ENCODE assay signal across 9 cellular contexts in genomic region chr12:47742253-47742825, GRCh38. TPM values are rescaled to one million over a fixed set of nuclear protein-coding genes. Genes with fewer than 3 reads are reported as not detected.
A peak's percentile ranks its signal among the peaks of the same experiment; 100 is the strongest.
DNase-seq lines count a peak whose midpoint lies in the region; ATAC-seq and TF ChIP-seq lines count a peak whose summit lies in the region.
"Had no signal": no experiment of that assay in that cellular context is flagged by ENCODE, and none has a peak within 500 bp of the region (broad histone marks: within the 10 kb centered on the region; RNA-seq: fewer than 3 reads in every experiment).

No MANE protein-coding gene starts in this region.

- no peak overlapping the region for H3K4me3 ChIP-seq in DND-41 (ENCODE audit: low read depth in 1 of 2, low read length in 2 of 2)
- H3K4me3 ChIP-seq in coronary artery: no peak overlapping the region
- H3K4me3 ChIP-seq in thoracic aorta: no peak overlapping the region

- ATAC-seq in DND-41 (ENCODE audit: insufficient read depth, low read depth) (peak; percentile 41), thoracic aorta (ENCODE audit: insufficient number of reproducible peaks, low FRiP score, low read depth) (no peak), GM21526 (IDR thresholded peaks at IDR 0.05; ENCODE audit: low FRiP score, unreplicated experiment) (no peak)
- ATAC-seq in naive thymus-derived CD8-positive, alpha-beta T cell: peak in 1 of 2 donors; percentile 26

- TF ChIP-seq CTCF in DND-41 (IDR thresholded peaks at IDR 0.05; ENCODE audit: borderline replicate concordance, extremely low read depth, low read length, poor library complexity, severe bottlenecking) (peak; percentile 99), coronary artery (IDR thresholded peaks at IDR 0.05) (peak; percentile 86), thoracic aorta (IDR thresholded peaks at IDR 0.05) (peak; percentile 97)

- no peak overlapping the region for H3K9ac ChIP-seq in DND-41 (ENCODE audit: low read depth, low read length)

- H3K36me3 ChIP-seq in DND-41 (ENCODE audit: insufficient read depth, low read length) (no peaks in the 10 kb centered on the region), thoracic aorta (peaks cover 8% of the 10 kb centered on the region)

- peaks cover 19% of the 10 kb centered on the region; the same call in 1 of the 2 replicates for H4K20me1 ChIP-seq in DND-41 (ENCODE audit: insufficient read depth, low read length)

- DNase-seq in DND-41 (peak; percentile 69), Kasumi-1 (lab: John Stamatoyannopoulos, UW) (peak; percentile 6 to 27), coronary artery (ENCODE audit: low spot score) (no peak), thoracic aorta (ENCODE audit: low spot score) (no peak), mesenteric fat pad (ENCODE audit: low spot score) (no peak)
- peak; percentile 93 for DNase-seq in activated CD4-positive, alpha-beta T cell treated with anti-CD3 and anti-CD28 coated beads, Interleukin-2, amount 10 ng/mL, durations not matched to agents 24 days and 14 days
- peak; percentile 40 to 79 (median 62) for DNase-seq in naive thymus-derived CD8-positive, alpha-beta T cell

- H3K27me3 ChIP-seq in DND-41 (ENCODE audit: insufficient read depth, low read length, poor library complexity) (peaks cover 7% of the 10 kb centered on the region), thoracic aorta (replicated peaks; ENCODE audit: insufficient read depth) (no peaks in the 10 kb centered on the region)

- no peaks in the 10 kb centered on the region for H3K9me3 Mint-ChIP-seq in activated CD4-positive, alpha-beta T cell treated with anti-CD3 and anti-CD28 coated beads, Interleukin-2, amount 10 ng/mL, durations not matched to agents 24 days and 14 days
- peaks cover 0 to 2% (median 0%) of the 10 kb centered on the region in 9 donors for H3K9me3 Mint-ChIP-seq in naive thymus-derived CD8-positive, alpha-beta T cell

- no peak overlapping the region for H3K4me3 Mint-ChIP-seq in activated CD4-positive, alpha-beta T cell treated with anti-CD3 and anti-CD28 coated beads, Interleukin-2, amount 10 ng/mL, durations not matched to agents 24 days and 14 days
- H3K4me3 Mint-ChIP-seq in naive thymus-derived CD8-positive, alpha-beta T cell: peak overlapping the region in 2 of 10 donors; percentile 33 to 45

- intact Hi-C loops in activated CD4-positive, alpha-beta T cell treated with anti-CD3 and anti-CD28 coated beads, Interleukin-2, amount 10 ng/mL, durations not matched to agents 24 days and 14 days (cut with micrococcal nuclease): loop anchor here (1.0 to 2.0 kb wide), 5 partner anchors 16 to 96 kb away; partner anchors contain the start of gene RAPGEF3

- H3K36me3 Mint-ChIP-seq in activated CD4-positive, alpha-beta T cell treated with anti-CD3 and anti-CD28 coated beads, Interleukin-2, amount 10 ng/mL, durations not matched to agents 24 days and 14 days (ENCODE audit: low read depth): no peaks in the 10 kb centered on the region
- no peaks in the 10 kb centered on the region for H3K36me3 Mint-ChIP-seq in naive thymus-derived CD8-positive, alpha-beta T cell

- no peak overlapping the region for H3K4me2 ChIP-seq in DND-41 (ENCODE audit: insufficient read depth, low read length)

- no peak overlapping the region for H2AFZ ChIP-seq in DND-41 (ENCODE audit: low read depth, low read length)

- H3K27me3 Mint-ChIP-seq in activated CD4-positive, alpha-beta T cell treated with anti-CD3 and anti-CD28 coated beads, Interleukin-2, amount 10 ng/mL, durations not matched to agents 24 days and 14 days: peaks cover 5% of the 10 kb centered on the region
- H3K27me3 Mint-ChIP-seq in naive thymus-derived CD8-positive, alpha-beta T cell: no peaks in the 10 kb centered on the region

- no peak overlapping the region for H3K27ac Mint-ChIP-seq in activated CD4-positive, alpha-beta T cell treated with anti-CD3 and anti-CD28 coated beads, Interleukin-2, amount 10 ng/mL, durations not matched to agents 24 days and 14 days
- peak overlapping the region in 1 of 10 donors; percentile 36 for H3K27ac Mint-ChIP-seq in naive thymus-derived CD8-positive, alpha-beta T cell

- H3K4me1 Mint-ChIP-seq in activated CD4-positive, alpha-beta T cell treated with anti-CD3 and anti-CD28 coated beads, Interleukin-2, amount 10 ng/mL, durations not matched to agents 24 days and 14 days: peaks cover 10% of the 10 kb centered on the region
- H3K4me1 Mint-ChIP-seq in naive thymus-derived CD8-positive, alpha-beta T cell: peaks cover 26 to 73% (median 51%) of the 10 kb centered on the region in 4 donors

- H3K9me3 ChIP-seq in DND-41 (ENCODE audit: insufficient read depth, low read length, severe bottlenecking) (no peaks in the 10 kb centered on the region), thoracic aorta (no peaks in the 10 kb centered on the region)

- no peak overlapping the region for H3K27ac ChIP-seq in DND-41 (ENCODE audit: low read length)
- no peak overlapping the region for H3K27ac ChIP-seq in coronary artery
- no peak overlapping the region for H3K27ac ChIP-seq in thoracic aorta

- peaks cover 19% of the 10 kb centered on the region for H3K4me1 ChIP-seq in DND-41 (ENCODE audit: insufficient read depth, low read length)
- H3K4me1 ChIP-seq in thoracic aorta (ENCODE audit: control insufficient read depth in 1 of 2, low read depth in 2 of 2): peaks cover 16 to 29% of the 10 kb centered on the region in 2 donors

- H3K79me2 ChIP-seq in DND-41 (ENCODE audit: insufficient read depth, low read length): no peaks in the 10 kb centered on the region

- POLR2A ChIA-PET in naive thymus-derived CD8-positive, alpha-beta T cell (lab: Charles Lee): interaction anchor here (0.6 to 4.3 kb wide), 12 partner anchors 9 to 98 kb away, joined by 3 to 22 read pairs (median 6); partner anchors contain the start of genes RAPGEF3, RPAP3 and SLC48A1

RNA-seq across cellular contexts. Expression of gene RAPGEF3, which starts 16.3 kb away (rescaled TPM):
- total RNA-seq in activated CD4-positive, alpha-beta T cell treated with anti-CD3 and anti-CD28 coated beads, Interleukin-2, amount 10 ng/mL, durations not matched to agents 24 days and 14 days: 3.6 and 4.5 TPM in 2 replicates
- under 1 TPM; 0.63 to 0.65 TPM for total RNA-seq in naive thymus-derived CD8-positive, alpha-beta T cell
- polyA plus RNA-seq in naive thymus-derived CD8-positive, alpha-beta T cell: under 1 TPM; 0.08 to 0.27 (median 0.12) TPM
- 10 to 100 TPM; 40.9 to 77.4 TPM for total RNA-seq in thoracic aorta
- total RNA-seq in mesenteric fat pad: 79.4 TPM

RNA-seq across cellular contexts. Expression of gene ENDOU, which starts 17.0 kb away (rescaled TPM):
- 0.09 TPM in 1 of 2 replicates, not detected in the other for total RNA-seq in activated CD4-positive, alpha-beta T cell treated with anti-CD3 and anti-CD28 coated beads, Interleukin-2, amount 10 ng/mL, durations not matched to agents 24 days and 14 days
- not detected for total RNA-seq in naive thymus-derived CD8-positive, alpha-beta T cell
- polyA plus RNA-seq in naive thymus-derived CD8-positive, alpha-beta T cell: not detected
- total RNA-seq in thoracic aorta (under 1 TPM in 1 of 2 donors, not detected in 1; 0.49 TPM), mesenteric fat pad (1.4 TPM)
- total RNA-seq: T-helper 1 cell treated with Interleukin-12 subunit alpha and Interleukin-12 subunit beta and Interleukin-4 antibody, amounts not matched to agents 30 ng/mL and 1 ng/mL, for 36 hours had no signal

RNA-seq across cellular contexts. Expression of gene SLC48A1, which starts 30.7 kb away (rescaled TPM):
- total RNA-seq in activated CD4-positive, alpha-beta T cell treated with anti-CD3 and anti-CD28 coated beads, Interleukin-2, amount 10 ng/mL, durations not matched to agents 24 days and 14 days: 10.7 and 12.3 TPM in 2 replicates
- total RNA-seq in naive thymus-derived CD8-positive, alpha-beta T cell: 10 to 100 TPM; 11.5 to 12.8 TPM
- polyA plus RNA-seq in naive thymus-derived CD8-positive, alpha-beta T cell: 10 to 100 TPM in 1 of 3 donors, 1 to 10 TPM in 2; 9.4 to 11.6 (median 9.7) TPM
- total RNA-seq in thoracic aorta: 100 to 1,000 TPM in 1 of 2 donors, 10 to 100 TPM in 1; 60.5 to 107 TPM
- 40.3 TPM for total RNA-seq in mesenteric fat pad

RNA-seq across cellular contexts. Expression of gene RPAP3, which starts 36.5 kb away (rescaled TPM):
- 63.4 and 67.3 TPM in 2 replicates for total RNA-seq in activated CD4-positive, alpha-beta T cell treated with anti-CD3 and anti-CD28 coated beads, Interleukin-2, amount 10 ng/mL, durations not matched to agents 24 days and 14 days
- total RNA-seq in naive thymus-derived CD8-positive, alpha-beta T cell: 10 to 100 TPM; 41.5 to 41.8 TPM
- 10 to 100 TPM; 34.6 to 38.7 (median 36.0) TPM for polyA plus RNA-seq in naive thymus-derived CD8-positive, alpha-beta T cell
- 10 to 100 TPM in 1 of 2 donors, 1 to 10 TPM in 1; 8.1 to 16.8 TPM for total RNA-seq in thoracic aorta
- total RNA-seq in mesenteric fat pad: 17.6 TPM

Comparison
In these comparisons a context has a peak if more than half of its experiments do, and no peak if none do; other contexts are left out.
1. DNase-seq: peak in DND-41 (single experiment), Kasumi-1 (2 of 2), activated CD4-positive, alpha-beta T cell treated with anti-CD3 and anti-CD28 coated beads, Interleukin-2, amount 10 ng/mL, durations not matched to agents 24 days and 14 days (single experiment) and naive thymus-derived CD8-positive, alpha-beta T cell (10 of 10); none in coronary artery (single experiment), thoracic aorta (single experiment) and mesenteric fat pad (single experiment).
2. Peak in every context shown above with its lines, with median percentiles within 50 percentile points of each other: CTCF ChIP-seq.